Comparison of ENCODE assay signal across 1 cellular context in the genomic region with DNA sequence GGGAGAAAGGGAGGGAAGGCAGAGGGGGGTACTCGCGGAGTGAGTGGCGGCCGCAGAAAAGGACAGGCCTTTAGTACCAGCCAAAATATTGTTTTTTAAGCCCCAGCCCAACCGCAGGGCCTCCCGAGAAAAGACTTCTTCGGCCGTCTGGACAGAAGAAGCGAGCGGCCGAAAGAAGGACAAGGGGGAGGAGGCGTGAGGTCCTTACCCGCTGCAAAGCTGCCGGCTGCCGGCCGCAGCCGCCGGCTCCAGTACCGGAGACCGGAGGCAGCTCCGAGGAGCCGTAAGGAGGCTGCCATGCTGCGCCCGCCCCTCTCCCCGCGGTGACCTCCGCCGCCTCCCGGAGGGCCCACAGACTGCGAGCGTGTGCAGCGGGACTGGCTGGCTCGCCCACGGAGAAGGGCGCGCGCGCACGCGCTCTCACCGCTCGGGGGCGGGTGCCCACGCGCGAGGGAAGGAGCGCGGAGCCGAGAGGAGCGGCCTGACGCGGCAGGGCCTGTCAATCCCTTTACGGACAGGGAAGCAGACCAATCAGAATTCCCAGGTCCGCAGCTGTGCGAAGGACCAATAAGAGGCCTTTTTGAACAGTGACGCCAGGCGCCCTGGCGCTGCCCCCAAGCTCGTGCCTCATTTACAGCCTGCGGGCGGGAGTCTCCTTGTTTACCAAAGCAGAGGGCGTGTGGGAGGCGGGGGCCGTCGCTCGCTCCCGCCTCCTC.
TF ChIP-seq lines count a peak whose summit lies in the region.

Gene HIBADH (minus strand): TSS at position 394 of the 716 bp plus-strand sequence. CDS start 95 bp downstream, at position 299.

TF ChIP-seq in HepG2, 621 proteins besides CTCF, POLR2A, EP300 and RAD21 (continued from another document and continues in another):
- TF ChIP-seq, protein P1, sequence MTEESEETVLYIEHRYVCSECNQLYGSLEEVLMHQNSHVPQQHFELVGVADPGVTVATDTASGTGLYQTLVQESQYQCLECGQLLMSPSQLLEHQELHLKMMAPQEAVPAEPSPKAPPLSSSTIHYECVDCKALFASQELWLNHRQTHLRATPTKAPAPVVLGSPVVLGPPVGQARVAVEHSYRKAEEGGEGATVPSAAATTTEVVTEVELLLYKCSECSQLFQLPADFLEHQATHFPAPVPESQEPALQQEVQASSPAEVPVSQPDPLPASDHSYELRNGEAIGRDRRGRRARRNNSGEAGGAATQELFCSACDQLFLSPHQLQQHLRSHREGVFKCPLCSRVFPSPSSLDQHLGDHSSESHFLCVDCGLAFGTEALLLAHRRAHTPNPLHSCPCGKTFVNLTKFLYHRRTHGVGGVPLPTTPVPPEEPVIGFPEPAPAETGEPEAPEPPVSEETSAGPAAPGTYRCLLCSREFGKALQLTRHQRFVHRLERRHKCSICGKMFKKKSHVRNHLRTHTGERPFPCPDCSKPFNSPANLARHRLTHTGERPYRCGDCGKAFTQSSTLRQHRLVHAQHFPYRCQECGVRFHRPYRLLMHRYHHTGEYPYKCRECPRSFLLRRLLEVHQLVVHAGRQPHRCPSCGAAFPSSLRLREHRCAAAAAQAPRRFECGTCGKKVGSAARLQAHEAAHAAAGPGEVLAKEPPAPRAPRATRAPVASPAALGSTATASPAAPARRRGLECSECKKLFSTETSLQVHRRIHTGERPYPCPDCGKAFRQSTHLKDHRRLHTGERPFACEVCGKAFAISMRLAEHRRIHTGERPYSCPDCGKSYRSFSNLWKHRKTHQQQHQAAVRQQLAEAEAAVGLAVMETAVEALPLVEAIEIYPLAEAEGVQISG (CRISPR knock-in tag; IDR thresholded peaks at IDR 0.05) = peak; percentile 76
- peak; percentile 55; the same call in 1 of the 2 replicates for TF ChIP-seq ZBTB38 (CRISPR knock-in tag; IDR thresholded peaks at IDR 0.05)
- TF ChIP-seq KAT2B (IDR thresholded peaks at IDR 0.05; ENCODE audit: borderline replicate concordance, low read depth, low read length) = no peak
- TF ChIP-seq SRSF1 (optimal IDR thresholded peaks at IDR 0.05; ENCODE audit: low read depth, low read length) = peak; percentile 35
- TF ChIP-seq, protein P2, sequence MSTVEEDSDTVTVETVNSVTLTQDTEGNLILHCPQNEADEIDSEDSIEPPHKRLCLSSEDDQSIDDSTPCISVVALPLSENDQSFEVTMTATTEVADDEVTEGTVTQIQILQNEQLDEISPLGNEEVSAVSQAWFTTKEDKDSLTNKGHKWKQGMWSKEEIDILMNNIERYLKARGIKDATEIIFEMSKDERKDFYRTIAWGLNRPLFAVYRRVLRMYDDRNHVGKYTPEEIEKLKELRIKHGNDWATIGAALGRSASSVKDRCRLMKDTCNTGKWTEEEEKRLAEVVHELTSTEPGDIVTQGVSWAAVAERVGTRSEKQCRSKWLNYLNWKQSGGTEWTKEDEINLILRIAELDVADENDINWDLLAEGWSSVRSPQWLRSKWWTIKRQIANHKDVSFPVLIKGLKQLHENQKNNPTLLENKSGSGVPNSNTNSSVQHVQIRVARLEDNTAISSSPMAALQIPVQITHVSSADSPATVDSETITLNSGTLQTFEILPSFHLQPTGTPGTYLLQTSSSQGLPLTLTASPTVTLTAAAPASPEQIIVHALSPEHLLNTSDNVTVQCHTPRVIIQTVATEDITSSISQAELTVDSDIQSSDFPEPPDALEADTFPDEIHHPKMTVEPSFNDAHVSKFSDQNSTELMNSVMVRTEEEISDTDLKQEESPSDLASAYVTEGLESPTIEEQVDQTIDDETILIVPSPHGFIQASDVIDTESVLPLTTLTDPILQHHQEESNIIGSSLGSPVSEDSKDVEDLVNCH (CRISPR knock-in tag; IDR thresholded peaks at IDR 0.05) = no peak
- TF ChIP-seq, protein P3, sequence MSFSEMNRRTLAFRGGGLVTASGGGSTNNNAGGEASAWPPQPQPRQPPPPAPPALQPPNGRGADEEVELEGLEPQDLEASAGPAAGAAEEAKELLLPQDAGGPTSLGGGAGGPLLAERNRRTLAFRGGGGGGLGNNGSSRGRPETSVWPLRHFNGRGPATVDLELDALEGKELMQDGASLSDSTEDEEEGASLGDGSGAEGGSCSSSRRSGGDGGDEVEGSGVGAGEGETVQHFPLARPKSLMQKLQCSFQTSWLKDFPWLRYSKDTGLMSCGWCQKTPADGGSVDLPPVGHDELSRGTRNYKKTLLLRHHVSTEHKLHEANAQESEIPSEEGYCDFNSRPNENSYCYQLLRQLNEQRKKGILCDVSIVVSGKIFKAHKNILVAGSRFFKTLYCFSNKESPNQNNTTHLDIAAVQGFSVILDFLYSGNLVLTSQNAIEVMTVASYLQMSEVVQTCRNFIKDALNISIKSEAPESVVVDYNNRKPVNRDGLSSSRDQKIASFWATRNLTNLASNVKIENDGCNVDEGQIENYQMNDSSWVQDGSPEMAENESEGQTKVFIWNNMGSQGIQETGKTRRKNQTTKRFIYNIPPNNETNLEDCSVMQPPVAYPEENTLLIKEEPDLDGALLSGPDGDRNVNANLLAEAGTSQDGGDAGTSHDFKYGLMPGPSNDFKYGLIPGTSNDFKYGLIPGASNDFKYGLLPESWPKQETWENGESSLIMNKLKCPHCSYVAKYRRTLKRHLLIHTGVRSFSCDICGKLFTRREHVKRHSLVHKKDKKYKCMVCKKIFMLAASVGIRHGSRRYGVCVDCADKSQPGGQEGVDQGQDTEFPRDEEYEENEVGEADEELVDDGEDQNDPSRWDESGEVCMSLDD (CRISPR knock-in tag; IDR thresholded peaks at IDR 0.05; ENCODE audit: borderline replicate concordance) = no peak
- TF ChIP-seq ZNF773 (CRISPR knock-in tag; IDR thresholded peaks at IDR 0.05; ENCODE audit: borderline replicate concordance) = no peak; the same call in 1 of the 2 replicates
- no peak for TF ChIP-seq ZBED4 (CRISPR knock-in tag; IDR thresholded peaks at IDR 0.05; ENCODE audit: borderline replicate concordance)
- no peak for TF ChIP-seq ZNF530 (CRISPR knock-in tag; IDR thresholded peaks at IDR 0.05; ENCODE audit: low read depth)
- no peak for TF ChIP-seq TOE1 (CRISPR knock-in tag; IDR thresholded peaks at IDR 0.05)
- no peak; the same call in 1 of the 2 replicates for TF ChIP-seq ISL2 (CRISPR knock-in tag; IDR thresholded peaks at IDR 0.05)
- TF ChIP-seq RELA (CRISPR knock-in tag; IDR thresholded peaks at IDR 0.05) = no peak
- TF ChIP-seq, protein P4, sequence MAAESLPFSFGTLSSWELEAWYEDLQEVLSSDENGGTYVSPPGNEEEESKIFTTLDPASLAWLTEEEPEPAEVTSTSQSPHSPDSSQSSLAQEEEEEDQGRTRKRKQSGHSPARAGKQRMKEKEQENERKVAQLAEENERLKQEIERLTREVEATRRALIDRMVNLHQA (CRISPR knock-in tag; IDR thresholded peaks at IDR 0.05) = no peak
- no peak for TF ChIP-seq ZNF180 (CRISPR knock-in tag; IDR thresholded peaks at IDR 0.05; ENCODE audit: borderline replicate concordance, low read depth)
- TF ChIP-seq ZNF225 (CRISPR knock-in tag; IDR thresholded peaks at IDR 0.05) = no peak
- peak; percentile 86 for TF ChIP-seq HOXA3 (CRISPR knock-in tag; IDR thresholded peaks at IDR 0.05)
- no peak; the same call in 1 of the 2 replicates for TF ChIP-seq STAT6 (CRISPR knock-in tag; IDR thresholded peaks at IDR 0.05; ENCODE audit: borderline replicate concordance)
- TF ChIP-seq NCOA1 (CRISPR knock-in tag; IDR thresholded peaks at IDR 0.05) = 0 out of 2 replicates have a peak, but pooled peaks have one; percentile 58
- TF ChIP-seq, protein P5, sequence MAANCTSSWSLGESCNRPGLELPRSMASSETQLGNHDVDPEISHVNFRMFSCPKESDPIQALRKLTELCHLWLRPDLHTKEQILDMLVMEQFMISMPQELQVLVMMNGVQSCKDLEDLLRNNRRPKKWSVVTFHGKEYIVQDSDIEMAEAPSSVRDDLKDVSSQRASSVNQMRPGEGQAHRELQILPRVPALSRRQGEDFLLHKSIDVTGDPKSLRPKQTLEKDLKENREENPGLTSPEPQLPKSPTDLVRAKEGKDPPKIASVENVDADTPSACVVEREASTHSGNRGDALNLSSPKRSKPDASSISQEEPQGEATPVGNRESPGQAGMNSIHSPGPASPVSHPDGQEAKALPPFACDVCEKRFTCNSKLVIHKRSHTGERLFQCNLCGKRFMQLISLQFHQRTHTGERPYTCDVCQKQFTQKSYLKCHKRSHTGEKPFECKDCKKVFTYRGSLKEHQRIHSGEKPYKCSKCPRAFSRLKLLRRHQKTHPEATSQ (CRISPR knock-in tag; IDR thresholded peaks at IDR 0.05; ENCODE audit: borderline replicate concordance) = 0 out of 2 replicates have a peak, but pooled peaks have one; percentile 27
- TF ChIP-seq, protein P6, sequence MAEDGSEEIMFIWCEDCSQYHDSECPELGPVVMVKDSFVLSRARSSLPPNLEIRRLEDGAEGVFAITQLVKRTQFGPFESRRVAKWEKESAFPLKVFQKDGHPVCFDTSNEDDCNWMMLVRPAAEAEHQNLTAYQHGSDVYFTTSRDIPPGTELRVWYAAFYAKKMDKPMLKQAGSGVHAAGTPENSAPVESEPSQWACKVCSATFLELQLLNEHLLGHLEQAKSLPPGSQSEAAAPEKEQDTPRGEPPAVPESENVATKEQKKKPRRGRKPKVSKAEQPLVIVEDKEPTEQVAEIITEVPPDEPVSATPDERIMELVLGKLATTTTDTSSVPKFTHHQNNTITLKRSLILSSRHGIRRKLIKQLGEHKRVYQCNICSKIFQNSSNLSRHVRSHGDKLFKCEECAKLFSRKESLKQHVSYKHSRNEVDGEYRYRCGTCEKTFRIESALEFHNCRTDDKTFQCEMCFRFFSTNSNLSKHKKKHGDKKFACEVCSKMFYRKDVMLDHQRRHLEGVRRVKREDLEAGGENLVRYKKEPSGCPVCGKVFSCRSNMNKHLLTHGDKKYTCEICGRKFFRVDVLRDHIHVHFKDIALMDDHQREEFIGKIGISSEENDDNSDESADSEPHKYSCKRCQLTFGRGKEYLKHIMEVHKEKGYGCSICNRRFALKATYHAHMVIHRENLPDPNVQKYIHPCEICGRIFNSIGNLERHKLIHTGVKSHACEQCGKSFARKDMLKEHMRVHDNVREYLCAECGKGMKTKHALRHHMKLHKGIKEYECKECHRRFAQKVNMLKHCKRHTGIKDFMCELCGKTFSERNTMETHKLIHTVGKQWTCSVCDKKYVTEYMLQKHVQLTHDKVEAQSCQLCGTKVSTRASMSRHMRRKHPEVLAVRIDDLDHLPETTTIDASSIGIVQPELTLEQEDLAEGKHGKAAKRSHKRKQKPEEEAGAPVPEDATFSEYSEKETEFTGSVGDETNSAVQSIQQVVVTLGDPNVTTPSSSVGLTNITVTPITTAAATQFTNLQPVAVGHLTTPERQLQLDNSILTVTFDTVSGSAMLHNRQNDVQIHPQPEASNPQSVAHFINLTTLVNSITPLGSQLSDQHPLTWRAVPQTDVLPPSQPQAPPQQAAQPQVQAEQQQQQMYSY (CRISPR knock-in tag; IDR thresholded peaks at IDR 0.05) = no peak
- TF ChIP-seq TP53 (CRISPR knock-in tag; conservative IDR thresholded peaks at IDR 0.05) = no peak
- TF ChIP-seq ZNF274 (CRISPR knock-in tag; IDR thresholded peaks at IDR 0.05) = 0 out of 2 replicates have a peak, but pooled peaks have one; percentile 27
- TF ChIP-seq JDP2 (CRISPR knock-in tag; IDR thresholded peaks at IDR 0.05; ENCODE audit: borderline replicate concordance) = no peak
- TF ChIP-seq CBX1 (IDR thresholded peaks at IDR 0.05; ENCODE audit: low read depth) = peak; percentile 43
- TF ChIP-seq ASH2L (IDR thresholded peaks at IDR 0.05; ENCODE audit: insufficient read length, low read depth, low read length) = peak; percentile 93
